8 cellular contexts compared by ENCODE assay signal in genomic region chr15:90108038-90108437, GRCh38. TPM values are rescaled to one million over a fixed set of nuclear protein-coding genes. Genes with fewer than 3 reads are reported as not detected.
DNase-seq lines count a peak whose midpoint lies in the region; ATAC-seq and TF ChIP-seq lines count a peak whose summit lies in the region.
"Not testable (repeated sequence)": the region's sequence is repeated elsewhere in the genome, so short reads cannot be mapped to it uniquely, and the experiment has no call there.

No MANE protein-coding gene starts in this region.

- not testable (repeated sequence) for H2AFZ ChIP-seq in IMR-90 (replicated peaks; ENCODE audit: low read length, poor library complexity)

- H4K8ac ChIP-seq in IMR-90 (ENCODE audit: low read depth in 2 of 2, low read length in 2 of 2), result not testable (repeated sequence)

- H3K14ac ChIP-seq in IMR-90 (replicated peaks; ENCODE audit: low read depth, low read length), result not testable (repeated sequence)

- H2BK5ac ChIP-seq in IMR-90 (ENCODE audit: low read depth, low read length, poor library complexity, severe bottlenecking), result not testable (repeated sequence)

- dilution Hi-C loops in IMR-90 (cut with HindIII; ENCODE audit: low sequenced_read_pairs, unreplicated experiment), result not testable (repeated sequence)

- in situ Hi-C loops in IMR-90 (cut with MboI; ENCODE audit: low sequenced_read_pairs), result not testable (repeated sequence)

- TF ChIP-seq EP300 in esophagus muscularis mucosa (IDR thresholded peaks at IDR 0.05); sigmoid colon (IDR thresholded peaks at IDR 0.05): not testable (repeated sequence)

- CTCF ChIA-PET in IMR-90 (lab: Yijun Ruan, JAX); WTC11 (lab: Charles Lee): not testable (repeated sequence)

- H3K23ac ChIP-seq in IMR-90 (ENCODE audit: low read depth, low read length), result not testable (repeated sequence)

- H2AK5ac ChIP-seq in IMR-90 (ENCODE audit: low read depth, low read length), result not testable (repeated sequence)

- not testable (repeated sequence) for H3K36me3 ChIP-seq in IMR-90 (ENCODE audit: control insufficient read depth, insufficient read depth, low read length); esophagus muscularis mucosa; sigmoid colon

- not testable (repeated sequence) for H3K27me3 ChIP-seq in IMR-90 (ENCODE audit: control insufficient read depth, insufficient read depth, low read length); esophagus muscularis mucosa; sigmoid colon

- H3K4ac ChIP-seq in IMR-90 (ENCODE audit: low read depth, low read length), result not testable (repeated sequence)

- ATAC-seq in IMR-90 (ENCODE audit: low read depth); WTC11: not testable (repeated sequence)

- H3K4me1 ChIP-seq in IMR-90 (ENCODE audit: control insufficient read depth, insufficient read depth, low read length), result not testable (repeated sequence)
- peaks cover 19 to 58% (median 48%) of the 10 kb centered on the region in 4 donors for H3K4me1 ChIP-seq in esophagus muscularis mucosa
- peaks cover 0 to 48% (median 34%) of the 10 kb centered on the region in 4 donors for H3K4me1 ChIP-seq in sigmoid colon

- H4K20me1 ChIP-seq in IMR-90 (ENCODE audit: insufficient read depth, low read length), result not testable (repeated sequence)

- H3K56ac ChIP-seq in IMR-90 (ENCODE audit: extremely low read depth, insufficient read depth, low read length), result not testable (repeated sequence)

- TF ChIP-seq RAD21 in IMR-90 (IDR thresholded peaks at IDR 0.05; ENCODE audit: low read length), result not testable (repeated sequence)

- TF ChIP-seq POLR2A in IMR-90 (IDR thresholded peaks at IDR 0.05; ENCODE audit: low read depth, low read length); esophagus muscularis mucosa (IDR thresholded peaks at IDR 0.05; ENCODE audit: low read depth); sigmoid colon (IDR thresholded peaks at IDR 0.05): not testable (repeated sequence)

- no CpG with 5 or more reads among the region's 5 CpGs for WGBS in IMR-90 (ENCODE audit: extremely low coverage in 2 of 2, insufficient read length in 1 of 2), 2 experiments
- WGBS in esophagus muscularis mucosa, result 91% methylated on average over 5 of the region's 5 CpGs
- WGBS in sigmoid colon, 2 donors, result 89 to 95% methylated on average over 5 of the region's 5 CpGs

- not testable (repeated sequence) for H3K79me1 ChIP-seq in IMR-90 (ENCODE audit: low read depth in 1 of 2, low read length in 2 of 2)

- H2BK15ac ChIP-seq in IMR-90 (ENCODE audit: low read depth, low read length), result not testable (repeated sequence)

- not testable (repeated sequence) for H2BK20ac ChIP-seq in IMR-90 (ENCODE audit: low read depth, low read length)

- peaks cover 28% of the 10 kb centered on the region for H3K27me3 Mint-ChIP-seq in WTC11 (ENCODE audit: low read depth)
- H3K27me3 Mint-ChIP-seq in neural crest cell (ENCODE audit: low read depth), result not testable (repeated sequence)

- POLR2A ChIA-PET in IMR-90 (lab: Charles Lee; ENCODE audit: unreplicated experiment); WTC11 (lab: Charles Lee): not testable (repeated sequence)

- H3K9me3 ChIP-seq in IMR-90 (ENCODE audit: control insufficient read depth, insufficient read depth, low read length); esophagus muscularis mucosa; sigmoid colon: not testable (repeated sequence)

- not testable (repeated sequence) for H3K9me1 ChIP-seq in IMR-90 (ENCODE audit: insufficient read depth, low read length)

- TF ChIP-seq CTCF in IMR-90 (conservative IDR thresholded peaks at IDR 0.05; ENCODE audit: low read depth, low read length); WTC11 (IDR thresholded peaks at IDR 0.05); esophagus muscularis mucosa (IDR thresholded peaks at IDR 0.05); neural crest cell (conservative IDR thresholded peaks at IDR 0.05); sigmoid colon (IDR thresholded peaks at IDR 0.05): not testable (repeated sequence)

- H3K4me2 ChIP-seq in IMR-90 (ENCODE audit: low read depth, low read length), result not testable (repeated sequence)

- BruUV-seq in IMR-90 (replicated peaks; lab: Mats Ljungman, UMichigan), result not testable (repeated sequence)

- H3K36me3 Mint-ChIP-seq in WTC11; neural crest cell (ENCODE audit: low read depth): not testable (repeated sequence)

- intact Hi-C loops in IMR-90 (cut with micrococcal nuclease); esophagus muscularis mucosa (cut with DNase I); cardiac septum (cut with DNase I); posterior vena cava (cut with DNase I); sigmoid colon (cut with DNase I): not testable (repeated sequence)

- peak overlapping the region; percentile 28 for H2AK9ac ChIP-seq in IMR-90 (replicated peaks; ENCODE audit: low read depth, low read length, poor library complexity)

- H3K27ac Mint-ChIP-seq in WTC11; neural crest cell (ENCODE audit: unreplicated experiment): not testable (repeated sequence)

- not testable (repeated sequence) for H3K27ac ChIP-seq in IMR-90 (ENCODE audit: insufficient read depth, low read length)
- H3K27ac ChIP-seq in esophagus muscularis mucosa (replicated peaks in 1 of 4) (peak overlapping the region; percentile 94 to 99 (median 98)), sigmoid colon (peak overlapping the region; percentile 94 to 100 (median 98))

- H4K91ac ChIP-seq in IMR-90 (ENCODE audit: insufficient read depth, low read depth, low read length), result not testable (repeated sequence)

- H3K9me3 Mint-ChIP-seq in WTC11, neural crest cell: not testable (repeated sequence)

- H4K5ac ChIP-seq in IMR-90 (ENCODE audit: low read depth, low read length), result not testable (repeated sequence)

- not testable (repeated sequence) for H3K4me3 ChIP-seq in IMR-90 (ENCODE audit: insufficient read depth, low read depth, low read length); esophagus muscularis mucosa; sigmoid colon

- not testable (repeated sequence) for H2BK120ac ChIP-seq in IMR-90 (ENCODE audit: low read depth, low read length)

- H3K4me1 Mint-ChIP-seq in WTC11 (peaks cover 16% of the 10 kb centered on the region), neural crest cell (peaks cover 14% of the 10 kb centered on the region)

- not testable (repeated sequence) for H3K9ac ChIP-seq in IMR-90 (ENCODE audit: low read depth, low read length)

- H3K4me3 Mint-ChIP-seq in WTC11, result not testable (repeated sequence)
- peak overlapping the region; percentile 27 for H3K4me3 Mint-ChIP-seq in neural crest cell

- DNase-seq in IMR-90; WTC11 (ENCODE audit: low spot score); esophagus muscularis mucosa (ENCODE audit: extremely low spot score); neural crest cell (ENCODE audit: low read depth, low spot score); sigmoid colon: not testable (repeated sequence)
- DNase-seq in NCI-H82 (lab: John Stamatoyannopoulos, UW) (peak; percentile 51), cardiac septum (ENCODE audit: low spot score) (peak; percentile 1), posterior vena cava (ENCODE audit: low spot score) (peak; percentile 0)

- not testable (repeated sequence) for H3K18ac ChIP-seq in IMR-90 (ENCODE audit: low read depth, low read length)

TF ChIP-seq in WTC11, 78 proteins besides CTCF, POLR2A, EP300 and RAD21:
- TF ChIP-seq HMGA2 (CRISPR knock-in tag; IDR thresholded peaks at IDR 0.05), result peak; percentile 97

RNA-seq across cellular contexts. Expression of gene IDH2, which starts 5.8 kb away (rescaled TPM):
- total RNA-seq in IMR-90 (2012; rRNA removed) (87.2 and 118 TPM in 2 replicates), WTC11 (2021) (53.3 to 80.3 TPM (median 72.3 TPM) in 3 replicates), esophagus muscularis mucosa (100 to 1,000 TPM; 119 to 228 (median 171) TPM), cardiac septum (455 TPM), neural crest cell (214 and 218 TPM in 2 replicates), posterior vena cava (100 to 1,000 TPM in 1 of 2 donors, 10 to 100 TPM in 1; 68.7 to 103 TPM), sigmoid colon (100 to 1,000 TPM in 3 of 4 donors, 10 to 100 TPM in 1; 77.2 to 164 (median 116) TPM)
- polyA plus RNA-seq in IMR-90 (2012; rRNA removed) (84.2 and 84.9 TPM in 2 replicates), sigmoid colon (100 to 1,000 TPM in 1 of 3 donors, 10 to 100 TPM in 2; 43.8 to 210 (median 90.2) TPM)
- polyA plus RNA-seq in IMR-90 (2012; cell fraction: cytosol; rRNA removed), result 49.5 and 94.7 TPM in 2 replicates
- 37.6 and 62.1 TPM in 2 replicates for polyA plus RNA-seq in IMR-90 (2012; cell fraction: nucleus; rRNA removed; ENCODE audit: low replicate concordance)
